Comparison of ENCODE assay signal across 9 cellular contexts in the genomic region with DNA sequence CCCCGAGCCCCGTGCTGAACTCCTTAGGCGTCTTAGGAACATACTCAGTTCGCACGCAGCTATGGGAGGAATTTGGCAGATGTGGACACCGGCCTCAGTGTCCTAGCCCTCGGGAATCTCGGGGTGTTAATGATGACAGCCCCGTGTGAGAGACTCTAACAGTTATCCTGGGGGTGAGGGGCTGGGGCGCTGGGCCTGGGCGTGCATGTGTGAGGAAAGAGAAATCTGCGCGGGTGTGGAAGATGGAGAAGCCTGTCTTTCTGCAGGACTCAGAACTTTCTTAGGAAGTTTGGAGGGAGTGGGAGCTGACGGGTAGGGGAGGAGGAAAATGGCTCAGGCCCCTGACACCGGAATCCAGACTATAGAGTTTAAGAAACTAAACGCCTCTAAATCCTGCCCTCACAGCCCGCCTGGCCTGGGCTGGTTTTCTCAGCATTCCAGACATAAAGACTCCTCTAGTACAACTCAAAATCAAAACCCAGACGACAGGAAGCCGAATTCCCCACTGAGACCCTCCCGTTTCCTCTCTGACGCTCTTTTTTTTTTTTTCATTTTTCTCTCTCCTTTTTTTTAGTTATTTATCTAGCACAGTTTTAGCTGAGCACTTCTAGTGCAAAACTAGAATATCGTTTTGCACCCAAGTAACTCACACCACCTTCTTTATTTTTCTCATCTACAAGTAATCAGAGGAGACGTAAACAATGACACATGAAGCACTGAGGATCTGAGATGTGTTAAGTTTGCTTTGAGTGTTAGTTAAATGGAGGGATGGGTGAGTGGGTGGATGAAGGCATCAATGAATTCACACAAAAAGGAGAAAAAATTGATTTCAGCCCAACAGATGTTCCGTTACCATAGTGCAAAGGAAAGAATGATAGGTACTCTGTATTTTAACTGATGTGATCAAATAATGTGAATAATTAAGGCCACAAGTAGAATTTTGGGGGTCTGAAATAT. TPM values are rescaled to one million over a fixed set of nuclear protein-coding genes. Genes with fewer than 3 reads are reported as not detected.
DNase-seq lines count a peak whose midpoint lies in the region; ATAC-seq and TF ChIP-seq lines count a peak whose summit lies in the region.
"Had no signal": no experiment of that assay in that cellular context is flagged by ENCODE, and none has a peak within 500 bp of the region (broad histone marks: within the 10 kb centered on the region; RNA-seq: fewer than 3 reads in every experiment).

No MANE protein-coding gene starts in this region.

- TF ChIP-seq CTCF in breast epithelium (IDR thresholded peaks at IDR 0.05), result no peak
- TF ChIP-seq CTCF in MCF 10A (IDR thresholded peaks at IDR 0.05; ENCODE audit: unreplicated experiment), result no peak
- TF ChIP-seq CTCF in GM10248 (IDR thresholded peaks at IDR 0.05; ENCODE audit: control extremely low read depth, extremely low read depth, low read depth, missing control alignments), result no peak

- DNase-seq in breast epithelium (ENCODE audit: low spot score in 2 of 2) (peak in 1 of 2 donors; percentile 29), MCF 10A (ENCODE audit: unreplicated experiment) (no peak), GM10248 (ENCODE audit: extremely low spot score) (no peak), HCEC 1CT (no peak), OCI-M2 (lab: John Stamatoyannopoulos, UW; ENCODE audit: unreplicated experiment) (no peak)
- DNase-seq in effector memory CD8-positive, alpha-beta T cell, result no peak
- DNase-seq: NCI-H524 had no signal

- H3K27me3 ChIP-seq in breast epithelium (no peaks in the 10 kb centered on the region), mucosa of rectum (ENCODE audit: control insufficient read depth in 2 of 2, insufficient read depth in 2 of 2, low read length in 2 of 2) (no peaks in the 10 kb centered on the region)

- peak overlapping the region; percentile 65 to 77 for H3K9ac ChIP-seq in mucosa of rectum (ENCODE audit: low read depth in 1 of 2, low read length in 2 of 2)

- no peak for ATAC-seq in effector memory CD8-positive, alpha-beta T cell (replicated peaks)
- ATAC-seq in HG02970 (IDR thresholded peaks at IDR 0.05; ENCODE audit: low FRiP score, unreplicated experiment), result no peak

- no peaks in the 10 kb centered on the region for H3K36me3 ChIP-seq in breast epithelium
- H3K36me3 ChIP-seq in mucosa of rectum (ENCODE audit: control insufficient read depth in 2 of 2, insufficient read depth in 2 of 2, low read length in 2 of 2), result no peaks in the 10 kb centered on the region

- H3K36me3 Mint-ChIP-seq in MCF 10A (ENCODE audit: insufficient read depth, unreplicated experiment), result no peaks in the 10 kb centered on the region
- H3K36me3 Mint-ChIP-seq in effector memory CD8-positive, alpha-beta T cell (ENCODE audit: insufficient read depth), result no peaks in the 10 kb centered on the region

- H3K27ac ChIP-seq in breast epithelium, result peak overlapping the region; percentile 89 to 91
- H3K27ac ChIP-seq in mucosa of rectum (ENCODE audit: low read depth in 2 of 2, low read length in 2 of 2), result peak overlapping the region; percentile 82 to 89

- no peaks in the 10 kb centered on the region for H3K27me3 Mint-ChIP-seq in MCF 10A (ENCODE audit: insufficient read depth, unreplicated experiment)
- peaks cover 39 to 51% of the 10 kb centered on the region in 2 donors for H3K27me3 Mint-ChIP-seq in effector memory CD8-positive, alpha-beta T cell

- CTCF ChIA-PET in MCF 10A (lab: Yijun Ruan, JAX) (interaction anchor here (0.7 kb wide), 1 partner anchor 698 kb away, joined by 3 read pairs; no protein-coding TSS in a partner anchor), GM10248 (lab: Yijun Ruan, JAX) (interaction anchor here (0.6 to 7.0 kb wide), 13 partner anchors 11 to 68 kb away, joined by 3 to 59 read pairs (median 4); no protein-coding TSS in a partner anchor)

- H3K4me1 ChIP-seq in breast epithelium (peaks cover 0 to 3% of the 10 kb centered on the region in 2 donors), mucosa of rectum (ENCODE audit: control insufficient read depth in 2 of 2, insufficient read depth in 2 of 2, low read length in 2 of 2) (peaks cover 10 to 16% of the 10 kb centered on the region in 2 donors)

- TF ChIP-seq POLR2A in breast epithelium (IDR thresholded peaks at IDR 0.05), result no peak

- POLR2A ChIA-PET in MCF 10A (lab: Yijun Ruan, JAX) (no interaction called here), GM10248 (lab: Yijun Ruan, JAX) (interaction anchor here (0.6 to 1.7 kb wide), 2 partner anchors 17 to 71 kb away, joined by 4 to 9 read pairs; no protein-coding TSS in a partner anchor)

- H3K9me3 ChIP-seq in breast epithelium, result no peaks in the 10 kb centered on the region
- no peaks in the 10 kb centered on the region for H3K9me3 ChIP-seq in mucosa of rectum (ENCODE audit: control insufficient read depth in 2 of 2, low read length in 2 of 2)

- H3K4me3 ChIP-seq in breast epithelium (peak overlapping the region; percentile 58 to 67 (median 66)), mucosa of rectum (ENCODE audit: low read length in 2 of 2) (peak overlapping the region; percentile 70 to 81)

- no TSS peak for BruUV-seq in MCF 10A (replicated peaks; lab: Mats Ljungman, UMichigan)

- H3K27ac Mint-ChIP-seq in MCF 10A (ENCODE audit: low read depth, unreplicated experiment), result no peak overlapping the region
- H3K27ac Mint-ChIP-seq in effector memory CD8-positive, alpha-beta T cell, result no peak overlapping the region

- H3K4me1 Mint-ChIP-seq in MCF 10A (ENCODE audit: insufficient read depth, unreplicated experiment), result peaks cover 13% of the 10 kb centered on the region
- peaks cover 3 to 9% of the 10 kb centered on the region in 2 donors for H3K4me1 Mint-ChIP-seq in effector memory CD8-positive, alpha-beta T cell (ENCODE audit: low read depth in 2 of 2)

- H3K9me3 Mint-ChIP-seq in MCF 10A (ENCODE audit: unreplicated experiment), result no peaks in the 10 kb centered on the region
- H3K9me3 Mint-ChIP-seq in effector memory CD8-positive, alpha-beta T cell, result no peaks in the 10 kb centered on the region

- H3K4me3 Mint-ChIP-seq in MCF 10A (ENCODE audit: unreplicated experiment), result no peak overlapping the region
- H3K4me3 Mint-ChIP-seq in effector memory CD8-positive, alpha-beta T cell, result peak overlapping the region; percentile 1 to 4

- intact Hi-C loops in breast epithelium (cut with DNase I; ENCODE audit: low total_unique reads) (no loop called here), MCF 10A (cut with micrococcal nuclease) (no loop called here)

RNA-seq across cellular contexts. Expression of a gene that starts 1.2 kb away (rescaled TPM):
- total RNA-seq in breast epithelium (1 to 10 TPM; 4.4 to 6.2 (median 5.9) TPM), MCF 10A (2022) (not detected in 2 replicates)

RNA-seq across cellular contexts. Expression of a gene that starts 29.7 kb away (rescaled TPM):
- 1 to 10 TPM in 1 of 3 donors, under 1 TPM in 2; 0.80 to 1.0 (median 0.98) TPM for total RNA-seq in breast epithelium
- not detected in 2 replicates for total RNA-seq in MCF 10A (2022)
